ENCODE assay signal across 17 cellular contexts in genomic region chr6:74891358-74891811, GRCh38.
DNase-seq lines count a peak whose midpoint lies in the region; ATAC-seq and TF ChIP-seq lines count a peak whose summit lies in the region.
"Had no signal": no experiment of that assay in that cellular context is flagged by ENCODE, and none has a peak within 500 bp of the region (broad histone marks: within the 10 kb centered on the region; RNA-seq: fewer than 3 reads in every experiment).

No MANE protein-coding gene starts in this region.

- peaks cover 57% of the 10 kb centered on the region for H3K4me1 Mint-ChIP-seq in chondrocyte (ENCODE audit: low read depth)
- H3K4me1 Mint-ChIP-seq: B cell, natural killer cell had no signal

- 57% methylated on average over 4 of the region's 4 CpGs for WGBS in right cardiac atrium

- H3K9me3 ChIP-seq in right cardiac atrium (ENCODE audit: control insufficient read depth, low read length) (no peaks in the 10 kb centered on the region), gastrocnemius medialis (no peaks in the 10 kb centered on the region)

- ATAC-seq in right cardiac atrium (peak; percentile 56 to 82), gastrocnemius medialis (peak; percentile 75 to 85)
- ATAC-seq: K562, natural killer cell had no signal

- CTCF ChIA-PET in RWPE1 (lab: Yijun Ruan, JAX) = interaction anchor here (0.6 kb wide), 1 partner anchor 810 kb away, joined by 5 read pairs; no protein-coding TSS in a partner anchor

- TF ChIP-seq CTCF in chondrocyte (IDR thresholded peaks at IDR 0.05) (no peak), gastrocnemius medialis (IDR thresholded peaks at IDR 0.05 in 4 of 5, conservative IDR thresholded peaks at IDR 0.05 in 1 of 5) (no peak), RWPE1 (conservative IDR thresholded peaks at IDR 0.05; ENCODE audit: low read depth) (no peak)

- DNase-seq in AG20443 (ENCODE audit: low spot score) = peak; percentile 64
- no peak for DNase-seq in chondrocyte (ENCODE audit: low spot score)
- DNase-seq in right cardiac atrium = peak in 2 of 3 donors; percentile 37 to 59
- peak; percentile 10 to 45 for DNase-seq in gastrocnemius medialis
- no peak for DNase-seq in DMS53 treated with DMSO at 0.1 percent for 48 hours (lab: John Stamatoyannopoulos, UW; ENCODE audit: unreplicated experiment)
- DNase-seq in RWPE1 (ENCODE audit: low spot score) = no peak
- no peak for DNase-seq in NCI-H345 (lab: John Stamatoyannopoulos, UW)
- no peak for DNase-seq in HuH-7 (ENCODE audit: low spot score)
- DNase-seq: activated CD8-positive, alpha-beta memory T cell treated with anti-CD3 and anti-CD28 coated beads, Interleukin-2, amount 50 U/mL, for 48 hours; cortex of kidney; kidney glomerular epithelial cell; natural killer cell; NCI-H1436; NCI-H510A treated with DMSO at 0.1 percent for 48 hours; PC-9 had no signal

- POLR2A ChIA-PET in RWPE1 (lab: Yijun Ruan, JAX; ENCODE audit: low non-redundant PET) = no interaction called here

- H3K4me3 ChIP-seq in right cardiac atrium (ENCODE audit: low read length) = no peak overlapping the region
- no peak overlapping the region for H3K4me3 ChIP-seq in gastrocnemius medialis
- H3K4me3 ChIP-seq: K562, PC-9 had no signal

- peaks cover 32% of the 10 kb centered on the region for H3K9me3 Mint-ChIP-seq in chondrocyte (ENCODE audit: low read depth)

- intact Hi-C loops in right cardiac atrium (cut with DNase I) = no loop called here
- intact Hi-C loops in gastrocnemius medialis (cut with DNase I; ENCODE audit: low total_unique reads) = no loop called here

- H3K27me3 Mint-ChIP-seq in chondrocyte (ENCODE audit: low read depth) = no peaks in the 10 kb centered on the region
- H3K27me3 Mint-ChIP-seq: B cell had no signal

- no peak overlapping the region for H3K27ac ChIP-seq in right cardiac atrium (ENCODE audit: low read length)
- H3K27ac ChIP-seq in gastrocnemius medialis = peak overlapping the region in 2 of 4 donors; percentile 36 to 37
- no peak overlapping the region for H3K27ac ChIP-seq in RWPE1
- H3K27ac ChIP-seq: PC-9 had no signal

- peak overlapping the region; percentile 79 for H3K27ac Mint-ChIP-seq in chondrocyte (ENCODE audit: unreplicated experiment)
- H3K27ac Mint-ChIP-seq: B cell, natural killer cell had no signal

- no peaks in the 10 kb centered on the region for H3K36me3 ChIP-seq in gastrocnemius medialis

- in situ Hi-C loops in gastrocnemius medialis (cut with MboI; ENCODE audit: low sequenced_read_pairs in 4 of 4) = no loop called here

- peaks cover 17% of the 10 kb centered on the region for H3K36me3 Mint-ChIP-seq in chondrocyte (ENCODE audit: low read depth)

- no peaks in the 10 kb centered on the region for H3K27me3 ChIP-seq in right cardiac atrium (ENCODE audit: control insufficient read depth, insufficient read depth)
- no peaks in the 10 kb centered on the region for H3K27me3 ChIP-seq in gastrocnemius medialis

- H3K4me3 Mint-ChIP-seq in chondrocyte (ENCODE audit: unreplicated experiment) = no peak overlapping the region
- H3K4me3 Mint-ChIP-seq: B cell, natural killer cell had no signal

- H3K4me1 ChIP-seq in right cardiac atrium (ENCODE audit: control insufficient read depth, insufficient read depth, low read length) = no peaks in the 10 kb centered on the region
- H3K4me1 ChIP-seq in gastrocnemius medialis = no peaks in the 10 kb centered on the region

- TF ChIP-seq POLR2A in gastrocnemius medialis (IDR thresholded peaks at IDR 0.05) = no peak

Comparison
In these comparisons a context has a peak if more than half of its experiments do, and no peak if none do; other contexts are left out.
1. DNase-seq: peak in AG20443 (single experiment), right cardiac atrium (2 of 3) and gastrocnemius medialis (2 of 2); none in chondrocyte (single experiment), DMS53 treated with DMSO at 0.1 percent for 48 hours (single experiment), RWPE1 (single experiment), NCI-H345 (single experiment) and HuH-7 (single experiment).